In genomic region chr12:2582631-2583616, GRCh38 we compare ENCODE assay signal across 8 cellular contexts.
DNase-seq lines count a peak whose midpoint lies in the region; ATAC-seq and FAIRE-seq lines count a peak whose summit lies in the region.

No MANE protein-coding gene starts in this region.

- H3K27ac Mint-ChIP-seq in CD4-positive, alpha-beta memory T cell: no peak overlapping the region

- H3K9me3 Mint-ChIP-seq in CD4-positive, alpha-beta memory T cell: no peaks in the 10 kb centered on the region

- no peak overlapping the region for H3K4me3 ChIP-seq in CD4-positive, alpha-beta memory T cell (ENCODE audit: low read length in 2 of 2)

- ATAC-seq in HG02970 (IDR thresholded peaks at IDR 0.05; ENCODE audit: low FRiP score, unreplicated experiment) (peak; percentile 58), HG03378 (IDR thresholded peaks at IDR 0.05; ENCODE audit: unreplicated experiment) (no peak)

- no peak overlapping the region for H3K4me3 Mint-ChIP-seq in CD4-positive, alpha-beta memory T cell

- peaks cover 0 to 4% (median 1%) of the 10 kb centered on the region in 4 donors for H3K4me1 Mint-ChIP-seq in CD4-positive, alpha-beta memory T cell

- H3K36me3 ChIP-seq in CD4-positive, alpha-beta memory T cell (ENCODE audit: insufficient read depth, low read length): no peaks in the 10 kb centered on the region

- H3K27ac ChIP-seq in CD4-positive, alpha-beta memory T cell (ENCODE audit: low read depth, low read length): no peak overlapping the region

- no peaks in the 10 kb centered on the region for H3K36me3 Mint-ChIP-seq in CD4-positive, alpha-beta memory T cell

- CTCF ChIA-PET in CD4-positive, alpha-beta memory T cell (lab: Charles Lee; ENCODE audit: partially characterized antibody): interaction anchor here (1.2 to 2.3 kb wide), 2 partner anchors 21 to 643 kb away, joined by 3 to 6 read pairs; no protein-coding TSS in a partner anchor

- H3K27me3 ChIP-seq in CD4-positive, alpha-beta memory T cell (ENCODE audit: insufficient read depth, low read length): peaks cover 2% of the 10 kb centered on the region

- peaks cover 3% of the 10 kb centered on the region for H3K4me1 ChIP-seq in CD4-positive, alpha-beta memory T cell (ENCODE audit: insufficient read depth, low read length)

- POLR2A ChIA-PET in CD4-positive, alpha-beta memory T cell (lab: Charles Lee; ENCODE audit: partially characterized antibody): no interaction called here

- intact Hi-C loops in CD4-positive, alpha-beta memory T cell (cut with micrococcal nuclease): no loop called here
- intact Hi-C loops in cardiac septum (cut with DNase I) (loop anchor here (5.0 to 10.0 kb wide), 3 partner anchors 86 to 526 kb away; no protein-coding TSS in a partner anchor), posterior vena cava (cut with DNase I) (loop anchor here (1.0 to 10.0 kb wide), 3 partner anchors 85 to 788 kb away; no protein-coding TSS in a partner anchor)

- no peaks in the 10 kb centered on the region for H3K9me3 ChIP-seq in CD4-positive, alpha-beta memory T cell (ENCODE audit: control insufficient read depth in 1 of 2, low read length in 2 of 2)

- H3K27me3 Mint-ChIP-seq in CD4-positive, alpha-beta memory T cell: peaks cover 32 to 52% of the 10 kb centered on the region in 2 donors

- FAIRE-seq in RCC 7860 (lab: Jason Lieb, UNC): no peak

- DNase-seq in CD4-positive, alpha-beta memory T cell: peak in 4 of 5 donors; percentile 4 to 13 (median 8)
- DNase-seq in RPMI8226 (peak; percentile 73), cardiac septum (ENCODE audit: low spot score) (peak; percentile 80), posterior vena cava (ENCODE audit: low spot score) (peak; percentile 91), RCC 7860 (ENCODE audit: low spot score) (no peak)
- DNase-seq in activated naive CD8-positive, alpha-beta T cell treated with anti-CD3 and anti-CD28 coated beads, Interleukin-2, amount 50 U/mL, for 16 hours (ENCODE audit: low read depth, low spot score): peak; percentile 5
